1 cellular context compared by ENCODE assay signal in the genomic region with DNA sequence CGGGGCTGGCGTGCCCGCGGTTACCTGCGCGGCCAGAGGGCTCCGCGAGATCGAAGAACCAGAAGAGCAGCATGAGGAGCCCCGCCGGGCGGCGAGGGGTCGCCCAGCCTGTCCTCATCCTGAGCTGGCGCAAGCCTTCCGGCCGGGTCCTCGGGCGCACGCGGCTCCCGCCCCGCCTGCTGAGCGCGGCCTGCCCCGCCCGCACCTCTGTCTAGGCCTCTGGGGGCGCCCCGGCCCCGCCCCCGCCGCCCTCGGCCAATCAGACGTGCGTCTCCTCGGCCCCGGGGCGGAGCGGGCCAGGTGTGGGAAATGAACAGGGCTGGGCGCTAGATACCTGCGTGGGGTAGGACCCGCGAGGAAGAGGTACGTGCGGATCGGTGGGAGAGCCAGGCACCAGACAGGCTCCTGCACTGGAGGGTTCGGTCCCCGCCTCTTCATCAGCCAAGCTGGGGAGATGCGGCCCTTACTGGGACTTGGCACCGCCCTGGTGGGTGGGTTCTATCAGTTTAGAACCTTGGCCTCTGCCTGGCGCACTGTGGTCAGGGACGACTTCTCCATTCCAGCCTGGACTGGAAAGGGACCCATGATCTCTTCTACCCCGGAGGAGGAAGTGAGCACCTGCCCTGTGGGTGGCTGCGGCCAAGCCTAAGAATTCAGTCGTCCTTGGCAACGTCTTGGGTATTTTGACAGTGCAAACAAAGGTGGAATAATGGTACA.
TF ChIP-seq lines count a peak whose summit lies in the region.

Gene LY75, minus strand, starts transcription at position 192 of the 717 bp plus-strand sequence.

TF ChIP-seq in WTC11, 78 proteins besides CTCF, POLR2A, EP300 and RAD21 (continued from another document and continues in another):
- TF ChIP-seq, protein P1, sequence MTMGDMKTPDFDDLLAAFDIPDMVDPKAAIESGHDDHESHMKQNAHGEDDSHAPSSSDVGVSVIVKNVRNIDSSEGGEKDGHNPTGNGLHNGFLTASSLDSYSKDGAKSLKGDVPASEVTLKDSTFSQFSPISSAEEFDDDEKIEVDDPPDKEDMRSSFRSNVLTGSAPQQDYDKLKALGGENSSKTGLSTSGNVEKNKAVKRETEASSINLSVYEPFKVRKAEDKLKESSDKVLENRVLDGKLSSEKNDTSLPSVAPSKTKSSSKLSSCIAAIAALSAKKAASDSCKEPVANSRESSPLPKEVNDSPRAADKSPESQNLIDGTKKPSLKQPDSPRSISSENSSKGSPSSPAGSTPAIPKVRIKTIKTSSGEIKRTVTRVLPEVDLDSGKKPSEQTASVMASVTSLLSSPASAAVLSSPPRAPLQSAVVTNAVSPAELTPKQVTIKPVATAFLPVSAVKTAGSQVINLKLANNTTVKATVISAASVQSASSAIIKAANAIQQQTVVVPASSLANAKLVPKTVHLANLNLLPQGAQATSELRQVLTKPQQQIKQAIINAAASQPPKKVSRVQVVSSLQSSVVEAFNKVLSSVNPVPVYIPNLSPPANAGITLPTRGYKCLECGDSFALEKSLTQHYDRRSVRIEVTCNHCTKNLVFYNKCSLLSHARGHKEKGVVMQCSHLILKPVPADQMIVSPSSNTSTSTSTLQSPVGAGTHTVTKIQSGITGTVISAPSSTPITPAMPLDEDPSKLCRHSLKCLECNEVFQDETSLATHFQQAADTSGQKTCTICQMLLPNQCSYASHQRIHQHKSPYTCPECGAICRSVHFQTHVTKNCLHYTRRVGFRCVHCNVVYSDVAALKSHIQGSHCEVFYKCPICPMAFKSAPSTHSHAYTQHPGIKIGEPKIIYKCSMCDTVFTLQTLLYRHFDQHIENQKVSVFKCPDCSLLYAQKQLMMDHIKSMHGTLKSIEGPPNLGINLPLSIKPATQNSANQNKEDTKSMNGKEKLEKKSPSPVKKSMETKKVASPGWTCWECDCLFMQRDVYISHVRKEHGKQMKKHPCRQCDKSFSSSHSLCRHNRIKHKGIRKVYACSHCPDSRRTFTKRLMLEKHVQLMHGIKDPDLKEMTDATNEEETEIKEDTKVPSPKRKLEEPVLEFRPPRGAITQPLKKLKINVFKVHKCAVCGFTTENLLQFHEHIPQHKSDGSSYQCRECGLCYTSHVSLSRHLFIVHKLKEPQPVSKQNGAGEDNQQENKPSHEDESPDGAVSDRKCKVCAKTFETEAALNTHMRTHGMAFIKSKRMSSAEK (CRISPR knock-in tag; IDR thresholded peaks at IDR 0.05; ENCODE audit: borderline replicate concordance): no peak
- TF ChIP-seq, protein P2, sequence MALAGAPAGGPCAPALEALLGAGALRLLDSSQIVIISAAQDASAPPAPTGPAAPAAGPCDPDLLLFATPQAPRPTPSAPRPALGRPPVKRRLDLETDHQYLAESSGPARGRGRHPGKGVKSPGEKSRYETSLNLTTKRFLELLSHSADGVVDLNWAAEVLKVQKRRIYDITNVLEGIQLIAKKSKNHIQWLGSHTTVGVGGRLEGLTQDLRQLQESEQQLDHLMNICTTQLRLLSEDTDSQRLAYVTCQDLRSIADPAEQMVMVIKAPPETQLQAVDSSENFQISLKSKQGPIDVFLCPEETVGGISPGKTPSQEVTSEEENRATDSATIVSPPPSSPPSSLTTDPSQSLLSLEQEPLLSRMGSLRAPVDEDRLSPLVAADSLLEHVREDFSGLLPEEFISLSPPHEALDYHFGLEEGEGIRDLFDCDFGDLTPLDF (CRISPR knock-in tag; IDR thresholded peaks at IDR 0.05): peak; percentile 84
- peak; percentile 87 for TF ChIP-seq ELF4 (CRISPR knock-in tag; IDR thresholded peaks at IDR 0.05; ENCODE audit: low read depth)
- no peak; the same call in 1 of the 2 replicates for TF ChIP-seq NFE2L1 (CRISPR knock-in tag; IDR thresholded peaks at IDR 0.05)
- peak; percentile 78; the same call in 1 of the 2 replicates for TF ChIP-seq FOXP1 (CRISPR knock-in tag; IDR thresholded peaks at IDR 0.05; ENCODE audit: borderline replicate concordance)
- TF ChIP-seq, protein P3, sequence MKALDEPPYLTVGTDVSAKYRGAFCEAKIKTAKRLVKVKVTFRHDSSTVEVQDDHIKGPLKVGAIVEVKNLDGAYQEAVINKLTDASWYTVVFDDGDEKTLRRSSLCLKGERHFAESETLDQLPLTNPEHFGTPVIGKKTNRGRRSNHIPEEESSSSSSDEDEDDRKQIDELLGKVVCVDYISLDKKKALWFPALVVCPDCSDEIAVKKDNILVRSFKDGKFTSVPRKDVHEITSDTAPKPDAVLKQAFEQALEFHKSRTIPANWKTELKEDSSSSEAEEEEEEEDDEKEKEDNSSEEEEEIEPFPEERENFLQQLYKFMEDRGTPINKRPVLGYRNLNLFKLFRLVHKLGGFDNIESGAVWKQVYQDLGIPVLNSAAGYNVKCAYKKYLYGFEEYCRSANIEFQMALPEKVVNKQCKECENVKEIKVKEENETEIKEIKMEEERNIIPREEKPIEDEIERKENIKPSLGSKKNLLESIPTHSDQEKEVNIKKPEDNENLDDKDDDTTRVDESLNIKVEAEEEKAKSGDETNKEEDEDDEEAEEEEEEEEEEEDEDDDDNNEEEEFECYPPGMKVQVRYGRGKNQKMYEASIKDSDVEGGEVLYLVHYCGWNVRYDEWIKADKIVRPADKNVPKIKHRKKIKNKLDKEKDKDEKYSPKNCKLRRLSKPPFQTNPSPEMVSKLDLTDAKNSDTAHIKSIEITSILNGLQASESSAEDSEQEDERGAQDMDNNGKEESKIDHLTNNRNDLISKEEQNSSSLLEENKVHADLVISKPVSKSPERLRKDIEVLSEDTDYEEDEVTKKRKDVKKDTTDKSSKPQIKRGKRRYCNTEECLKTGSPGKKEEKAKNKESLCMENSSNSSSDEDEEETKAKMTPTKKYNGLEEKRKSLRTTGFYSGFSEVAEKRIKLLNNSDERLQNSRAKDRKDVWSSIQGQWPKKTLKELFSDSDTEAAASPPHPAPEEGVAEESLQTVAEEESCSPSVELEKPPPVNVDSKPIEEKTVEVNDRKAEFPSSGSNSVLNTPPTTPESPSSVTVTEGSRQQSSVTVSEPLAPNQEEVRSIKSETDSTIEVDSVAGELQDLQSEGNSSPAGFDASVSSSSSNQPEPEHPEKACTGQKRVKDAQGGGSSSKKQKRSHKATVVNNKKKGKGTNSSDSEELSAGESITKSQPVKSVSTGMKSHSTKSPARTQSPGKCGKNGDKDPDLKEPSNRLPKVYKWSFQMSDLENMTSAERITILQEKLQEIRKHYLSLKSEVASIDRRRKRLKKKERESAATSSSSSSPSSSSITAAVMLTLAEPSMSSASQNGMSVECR (CRISPR knock-in tag; IDR thresholded peaks at IDR 0.05; ENCODE audit: borderline replicate concordance): peak; percentile 96
- peak; percentile 83 for TF ChIP-seq SMAD4 (CRISPR knock-in tag; IDR thresholded peaks at IDR 0.05)
- peak; percentile 90 for TF ChIP-seq FOXP4 (CRISPR knock-in tag; IDR thresholded peaks at IDR 0.05)
- no peak for TF ChIP-seq MLX (CRISPR knock-in tag; IDR thresholded peaks at IDR 0.05)
- peak; percentile 91 for TF ChIP-seq ETV6 (CRISPR knock-in tag; IDR thresholded peaks at IDR 0.05)
- TF ChIP-seq CBFB (CRISPR knock-in tag; IDR thresholded peaks at IDR 0.05; ENCODE audit: low read depth): no peak
- no peak for TF ChIP-seq ATF6 (CRISPR knock-in tag; IDR thresholded peaks at IDR 0.05)
- TF ChIP-seq ZNF317 (CRISPR knock-in tag; IDR thresholded peaks at IDR 0.05; ENCODE audit: borderline replicate concordance, low read depth): peak; percentile 36; the same call in 1 of the 2 replicates
- TF ChIP-seq CREB1 (CRISPR knock-in tag; IDR thresholded peaks at IDR 0.05): peak; percentile 32; the same call in 1 of the 2 replicates
- TF ChIP-seq CREM (CRISPR knock-in tag; IDR thresholded peaks at IDR 0.05): 0 out of 2 replicates have a peak, but pooled peaks have one; percentile 46
- 0 out of 2 replicates have a peak, but pooled peaks have one; percentile 58 for TF ChIP-seq NR3C1 (CRISPR knock-in tag; conservative IDR thresholded peaks at IDR 0.05; ENCODE audit: low read depth)
- TF ChIP-seq CDX4 (CRISPR knock-in tag; IDR thresholded peaks at IDR 0.05; ENCODE audit: borderline replicate concordance): no peak
- TF ChIP-seq STAT6 (CRISPR knock-in tag; conservative IDR thresholded peaks at IDR 0.05; ENCODE audit: low read depth): no peak
- no peak for TF ChIP-seq MXD4 (CRISPR knock-in tag; IDR thresholded peaks at IDR 0.05; ENCODE audit: borderline replicate concordance)
- TF ChIP-seq, protein P4, sequence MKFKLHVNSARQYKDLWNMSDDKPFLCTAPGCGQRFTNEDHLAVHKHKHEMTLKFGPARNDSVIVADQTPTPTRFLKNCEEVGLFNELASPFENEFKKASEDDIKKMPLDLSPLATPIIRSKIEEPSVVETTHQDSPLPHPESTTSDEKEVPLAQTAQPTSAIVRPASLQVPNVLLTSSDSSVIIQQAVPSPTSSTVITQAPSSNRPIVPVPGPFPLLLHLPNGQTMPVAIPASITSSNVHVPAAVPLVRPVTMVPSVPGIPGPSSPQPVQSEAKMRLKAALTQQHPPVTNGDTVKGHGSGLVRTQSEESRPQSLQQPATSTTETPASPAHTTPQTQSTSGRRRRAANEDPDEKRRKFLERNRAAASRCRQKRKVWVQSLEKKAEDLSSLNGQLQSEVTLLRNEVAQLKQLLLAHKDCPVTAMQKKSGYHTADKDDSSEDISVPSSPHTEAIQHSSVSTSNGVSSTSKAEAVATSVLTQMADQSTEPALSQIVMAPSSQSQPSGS (CRISPR knock-in tag; IDR thresholded peaks at IDR 0.05; ENCODE audit: borderline replicate concordance, low read depth): no peak
- TF ChIP-seq RELA (CRISPR knock-in tag; IDR thresholded peaks at IDR 0.05; ENCODE audit: borderline replicate concordance): peak; percentile 96
- TF ChIP-seq TEAD1 (CRISPR knock-in tag; IDR thresholded peaks at IDR 0.05): peak; percentile 74; the same call in 1 of the 2 replicates
- TF ChIP-seq, protein P5, sequence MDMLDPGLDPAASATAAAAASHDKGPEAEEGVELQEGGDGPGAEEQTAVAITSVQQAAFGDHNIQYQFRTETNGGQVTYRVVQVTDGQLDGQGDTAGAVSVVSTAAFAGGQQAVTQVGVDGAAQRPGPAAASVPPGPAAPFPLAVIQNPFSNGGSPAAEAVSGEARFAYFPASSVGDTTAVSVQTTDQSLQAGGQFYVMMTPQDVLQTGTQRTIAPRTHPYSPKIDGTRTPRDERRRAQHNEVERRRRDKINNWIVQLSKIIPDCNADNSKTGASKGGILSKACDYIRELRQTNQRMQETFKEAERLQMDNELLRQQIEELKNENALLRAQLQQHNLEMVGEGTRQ (CRISPR knock-in tag; IDR thresholded peaks at IDR 0.05): no peak
- no peak for TF ChIP-seq E2F4 (CRISPR knock-in tag; IDR thresholded peaks at IDR 0.05; ENCODE audit: borderline replicate concordance, low read depth)
- no peak for TF ChIP-seq TCF7 (CRISPR knock-in tag; IDR thresholded peaks at IDR 0.05; ENCODE audit: low read depth)
- TF ChIP-seq PRRX2 (CRISPR knock-in tag; IDR thresholded peaks at IDR 0.05): no peak
